ENCODE assay signal across 15 cellular contexts in genomic region chr2:165535443-165535842, GRCh38.
DNase-seq lines count a peak whose midpoint lies in the region; ATAC-seq and TF ChIP-seq lines count a peak whose summit lies in the region.
"Had no signal": no experiment of that assay in that cellular context is flagged by ENCODE, and none has a peak within 500 bp of the region (broad histone marks: within the 10 kb centered on the region; RNA-seq: fewer than 3 reads in every experiment).

No MANE protein-coding gene starts in this region.

- H3K9ac ChIP-seq in OCI-LY3 (ENCODE audit: low read length) = no peak overlapping the region

- BruUV-seq in A673 (replicated peaks; lab: Mats Ljungman, UMichigan) = no TSS peak

- no peaks in the 10 kb centered on the region for H4K20me1 ChIP-seq in DOHH2 (ENCODE audit: control insufficient read depth, insufficient read depth, low read depth, low read length)
- H4K20me1 ChIP-seq in OCI-LY3 (ENCODE audit: insufficient read depth, low read length) = no peaks in the 10 kb centered on the region

- peaks cover 7% of the 10 kb centered on the region for H3K4me1 ChIP-seq in A673 (ENCODE audit: insufficient read depth, low read length, poor library complexity, severe bottlenecking)
- peaks cover 13% of the 10 kb centered on the region for H3K4me1 ChIP-seq in DOHH2 (ENCODE audit: control insufficient read depth, low read length)
- H3K4me1 ChIP-seq in OCI-LY3 (ENCODE audit: low read length) = no peaks in the 10 kb centered on the region
- no peaks in the 10 kb centered on the region for H3K4me1 ChIP-seq in lower lobe of right lung
- H3K4me1 ChIP-seq: BE2C had no signal

- no peaks in the 10 kb centered on the region for H3K79me2 ChIP-seq in DOHH2 (ENCODE audit: control insufficient read depth, low read length)
- H3K79me2 ChIP-seq in OCI-LY3 (ENCODE audit: low read length) = no peaks in the 10 kb centered on the region

- H3K9me2 ChIP-seq in DOHH2 (replicated peaks; ENCODE audit: control insufficient read depth, low read length) = no peaks in the 10 kb centered on the region

- intact Hi-C loops in A673 (cut with micrococcal nuclease; ENCODE audit: unreplicated experiment) (no loop called here), lower lobe of right lung (cut with DNase I) (no loop called here)

- H3K27me3 ChIP-seq in A673 (replicated peaks; ENCODE audit: insufficient read depth, low read depth, low read length, poor library complexity) (no peaks in the 10 kb centered on the region), DOHH2 (ENCODE audit: control insufficient read depth, low read length) (no peaks in the 10 kb centered on the region), OCI-LY3 (ENCODE audit: low read depth, low read length) (no peaks in the 10 kb centered on the region), lower lobe of right lung (ENCODE audit: low read depth) (no peaks in the 10 kb centered on the region)
- H3K27me3 ChIP-seq: BE2C had no signal

- peak overlapping the region; percentile 17 for H3K4me2 ChIP-seq in DOHH2 (ENCODE audit: low read length)
- H3K4me2 ChIP-seq in OCI-LY3 (ENCODE audit: low read length) = no peak overlapping the region

- H2AFZ ChIP-seq in OCI-LY3 (ENCODE audit: low read depth, low read length) = 0 out of 2 replicates have a peak overlapping the region, but pooled peaks have one; percentile 23

- DNase-seq in A673 (ENCODE audit: low spot score) = peak; percentile 32
- DNase-seq in fibroblast of villous mesenchyme (ENCODE audit: low read depth) = peak; percentile 10
- no peak for DNase-seq in SKM-1 treated with dmso at 0.1 percent for 144 hours (lab: John Stamatoyannopoulos, UW; ENCODE audit: unreplicated experiment)
- no peak for DNase-seq in lower lobe of right lung
- DNase-seq: BE2C; CD8-positive, alpha-beta T cell; COR-L47; DMS153; GOT3; H9 had no signal

- H3K9me3 ChIP-seq in A673 (ENCODE audit: low read depth, low read length, poor library complexity, severe bottlenecking) (no peaks in the 10 kb centered on the region), DOHH2 (ENCODE audit: control insufficient read depth, insufficient read depth, low read length) (no peaks in the 10 kb centered on the region), OCI-LY3 (ENCODE audit: insufficient read depth, low read length) (no peaks in the 10 kb centered on the region), lower lobe of right lung (no peaks in the 10 kb centered on the region)
- H3K9me3 ChIP-seq: BE2C had no signal

- TF ChIP-seq CTCF in A673 (conservative IDR thresholded peaks at IDR 0.05; ENCODE audit: low read depth, low read length) = no peak
- no peak for TF ChIP-seq CTCF in DOHH2 (IDR thresholded peaks at IDR 0.05; ENCODE audit: low read depth, low read length, poor library complexity, severe bottlenecking)
- TF ChIP-seq CTCF in OCI-LY3 (IDR thresholded peaks at IDR 0.05; ENCODE audit: low read depth, low read length) = no peak
- no peak for TF ChIP-seq CTCF in fibroblast of villous mesenchyme (IDR thresholded peaks at IDR 0.05; ENCODE audit: insufficient read depth, low read depth, low read length)
- no peak for TF ChIP-seq CTCF in lower lobe of right lung (IDR thresholded peaks at IDR 0.05)

- no peak overlapping the region for H3K4me3 ChIP-seq in A673 (ENCODE audit: low read depth, low read length, poor library complexity, severe bottlenecking)
- H3K4me3 ChIP-seq in DOHH2 (ENCODE audit: low read length) = no peak overlapping the region
- no peak overlapping the region for H3K4me3 ChIP-seq in OCI-LY3 (ENCODE audit: low read length)
- H3K4me3 ChIP-seq in fibroblast of villous mesenchyme (ENCODE audit: low read depth, low read length) = no peak overlapping the region
- no peak overlapping the region for H3K4me3 ChIP-seq in lower lobe of right lung
- H3K4me3 ChIP-seq: K562 had no signal

- ATAC-seq in lower lobe of right lung = no peak
- ATAC-seq in HG03039 (IDR thresholded peaks at IDR 0.05; ENCODE audit: unreplicated experiment) = no peak
- ATAC-seq: CD8-positive, alpha-beta T cell; K562 had no signal

- H3K36me3 ChIP-seq in A673 (ENCODE audit: insufficient read depth, low read length, poor library complexity, severe bottlenecking) (no peaks in the 10 kb centered on the region), DOHH2 (ENCODE audit: control insufficient read depth, low read length) (no peaks in the 10 kb centered on the region), OCI-LY3 (replicated peaks; ENCODE audit: low read depth, low read length) (no peaks in the 10 kb centered on the region), lower lobe of right lung (no peaks in the 10 kb centered on the region)
- H3K36me3 ChIP-seq: BE2C had no signal

- H3F3A ChIP-seq in DOHH2 (ENCODE audit: control insufficient read depth, insufficient read depth) = no peaks in the 10 kb centered on the region

- H3K27ac ChIP-seq in A673 (ENCODE audit: low read depth, low read length, poor library complexity, severe bottlenecking) = no peak overlapping the region
- no peak overlapping the region for H3K27ac ChIP-seq in DOHH2 (ENCODE audit: low read depth, low read length)
- no peak overlapping the region for H3K27ac ChIP-seq in OCI-LY3 (ENCODE audit: low read length)
- no peak overlapping the region for H3K27ac ChIP-seq in lower lobe of right lung
- H3K27ac ChIP-seq: HL-60 had no signal

- CTCF ChIA-PET in A673 (lab: Charles Lee) = no interaction called here

- POLR2A ChIA-PET in A673 (lab: Charles Lee; ENCODE audit: low non-redundant PET) = no interaction called here

Comparison
In these comparisons a context has a peak if more than half of its experiments do, and no peak if none do; other contexts are left out.
1. DNase-seq: peak in A673 (single experiment) and fibroblast of villous mesenchyme (single experiment); none in SKM-1 treated with dmso at 0.1 percent for 144 hours (single experiment) and lower lobe of right lung (single experiment).